In the genomic region with DNA sequence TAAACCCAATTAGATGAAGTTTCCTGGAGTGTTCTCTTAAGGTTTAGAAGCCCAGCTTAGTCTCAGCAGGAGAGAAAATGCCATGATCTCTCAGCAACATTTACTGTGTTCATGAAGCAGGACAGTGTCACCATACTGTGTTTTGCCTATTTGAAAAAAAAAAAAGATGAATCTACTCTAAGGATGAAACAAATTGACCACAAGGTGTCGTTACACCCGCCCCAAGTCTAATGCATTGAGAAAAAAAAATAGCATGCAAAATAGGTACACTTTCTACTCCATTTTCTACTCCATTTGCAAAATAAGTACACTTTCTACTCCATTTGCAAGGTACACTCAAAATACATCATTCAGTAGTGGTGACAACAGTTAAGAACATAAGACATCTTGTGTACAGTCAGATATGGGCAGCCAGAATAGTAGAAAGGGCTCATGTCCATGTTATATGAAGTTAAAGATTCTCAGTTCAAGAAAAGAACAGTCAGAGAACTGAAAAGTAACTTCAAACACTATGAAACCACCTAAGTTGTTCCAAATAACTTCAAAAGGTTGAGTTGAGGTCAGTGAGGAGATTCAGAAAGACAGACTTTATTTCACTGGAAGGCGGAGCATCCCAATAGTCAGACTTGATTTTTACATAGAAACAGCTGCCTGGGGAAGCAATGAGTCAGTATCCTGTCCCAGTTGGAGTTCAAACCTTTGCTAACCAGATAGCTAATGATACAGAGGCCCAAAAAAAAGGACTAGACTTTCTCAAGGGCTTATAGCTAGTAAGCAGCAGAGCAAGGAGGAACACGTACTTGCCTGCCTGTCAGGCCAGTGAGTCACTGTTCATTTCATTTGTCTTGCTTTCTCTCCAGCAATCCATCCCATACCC, we compare ENCODE assay signal across 9 cellular contexts. TPM values are rescaled to one million over a fixed set of nuclear protein-coding genes. Genes with fewer than 3 reads are reported as not detected.
A peak's percentile ranks its signal among the peaks of the same experiment; 100 is the strongest.
DNase-seq lines count a peak whose midpoint lies in the region; ATAC-seq and TF ChIP-seq lines count a peak whose summit lies in the region.
"Had no signal": no experiment of that assay in that cellular context is flagged by ENCODE, and none has a peak within 500 bp of the region (broad histone marks: within the 10 kb centered on the region; RNA-seq: fewer than 3 reads in every experiment).

No MANE protein-coding gene starts in this region.

- CTCF ChIA-PET in activated CD8-positive, alpha-beta memory T cell treated with anti-CD3 and anti-CD28 coated beads, Interleukin-2, amount 10 ng/mL, durations not matched to agents 7 days and 5 days (lab: Charles Lee), result no interaction called here

- no peak overlapping the region for H3K4me3 Mint-ChIP-seq in activated CD8-positive, alpha-beta memory T cell treated with anti-CD3 and anti-CD28 coated beads, Interleukin-2, amount 10 ng/mL, durations not matched to agents 7 days and 5 days

- H3K36me3 Mint-ChIP-seq in activated CD8-positive, alpha-beta memory T cell treated with anti-CD3 and anti-CD28 coated beads, Interleukin-2, amount 10 ng/mL, durations not matched to agents 7 days and 5 days, result no peaks in the 10 kb centered on the region

- no peaks in the 10 kb centered on the region for H3K4me1 Mint-ChIP-seq in activated CD8-positive, alpha-beta memory T cell treated with anti-CD3 and anti-CD28 coated beads, Interleukin-2, amount 10 ng/mL, durations not matched to agents 7 days and 5 days

- DNase-seq in NCI-H2227 (lab: John Stamatoyannopoulos, UW; ENCODE audit: unreplicated experiment) (peak; percentile 8), NCI-H2227 treated with DMSO at 0.1 percent for 48 hours (lab: John Stamatoyannopoulos, UW) (no peak), HFF-Myc (ENCODE audit: extremely low read depth, low read depth) (peak; percentile 42), RKO (ENCODE audit: low spot score) (peak; percentile 54), fibroblast of the conjunctiva (ENCODE audit: low read depth) (peak; percentile 58), Ammon's horn (ENCODE audit: low spot score) (no peak)
- no peak for DNase-seq in activated CD8-positive, alpha-beta memory T cell treated with anti-CD3 and anti-CD28 coated beads, Interleukin-2, amount 10 ng/mL, durations not matched to agents 7 days and 5 days

- no peaks in the 10 kb centered on the region for H3K27me3 Mint-ChIP-seq in activated CD8-positive, alpha-beta memory T cell treated with anti-CD3 and anti-CD28 coated beads, Interleukin-2, amount 10 ng/mL, durations not matched to agents 7 days and 5 days

- H3K4me3 ChIP-seq in HFF-Myc (replicated peaks; ENCODE audit: low read depth, low read length), result no peak overlapping the region
- H3K4me3 ChIP-seq: BLaER1 had no signal

- H3K9me3 Mint-ChIP-seq in activated CD8-positive, alpha-beta memory T cell treated with anti-CD3 and anti-CD28 coated beads, Interleukin-2, amount 10 ng/mL, durations not matched to agents 7 days and 5 days (ENCODE audit: low read depth), result no peaks in the 10 kb centered on the region

- H3K27ac Mint-ChIP-seq in activated CD8-positive, alpha-beta memory T cell treated with anti-CD3 and anti-CD28 coated beads, Interleukin-2, amount 10 ng/mL, durations not matched to agents 7 days and 5 days, result no peak overlapping the region

- peak; percentile 49 for TF ChIP-seq CTCF in HFF-Myc (IDR thresholded peaks at IDR 0.05; ENCODE audit: low read depth, low read length, missing control alignments)

- ATAC-seq in GM21447 (IDR thresholded peaks at IDR 0.05; ENCODE audit: unreplicated experiment), result no peak
- no peak for ATAC-seq in activated CD8-positive, alpha-beta memory T cell treated with anti-CD3 and anti-CD28 coated beads, Interleukin-2, amount 10 ng/mL, durations not matched to agents 7 days and 5 days

RNA-seq across cellular contexts. Expression of gene PLPPR5, which starts 13.3 kb away (rescaled TPM):
- total RNA-seq in activated CD8-positive, alpha-beta memory T cell treated with anti-CD3 and anti-CD28 coated beads, Interleukin-2, amount 10 ng/mL, durations not matched to agents 7 days and 5 days, result not detected

Comparison
In these comparisons a context has a peak if more than half of its experiments do, and no peak if none do; other contexts are left out.
1. DNase-seq: peak in NCI-H2227 (single experiment), HFF-Myc (single experiment), RKO (single experiment) and fibroblast of the conjunctiva (single experiment); none in NCI-H2227 treated with DMSO at 0.1 percent for 48 hours (single experiment), Ammon's horn (single experiment) and activated CD8-positive, alpha-beta memory T cell treated with anti-CD3 and anti-CD28 coated beads, Interleukin-2, amount 10 ng/mL, durations not matched to agents 7 days and 5 days (single experiment).